Comparison of ENCODE assay signal across 8 cellular contexts in genomic region chr10:43202224-43202656, GRCh38.
A peak's percentile ranks its signal among the peaks of the same experiment; 100 is the strongest.
DNase-seq lines count a peak whose midpoint lies in the region; ATAC-seq, FAIRE-seq and TF ChIP-seq lines count a peak whose summit lies in the region.

No MANE protein-coding gene starts in this region.

- DNase-seq in GM13977 (ENCODE audit: low spot score) (peak; percentile 79), PC-9 (peak in 1 of 2 experiments; percentile 61), K562 (ENCODE audit: extremely low read depth in 1 of 4, low spot score in 3 of 4) (peak; percentile 80 to 91 (median 82)), kidney tubule cell (ENCODE audit: low spot score) (peak; percentile 33), NCI-H1694 (lab: John Stamatoyannopoulos, UW) (no peak), SK-N-DZ (ENCODE audit: low spot score) (no peak)
- peak; percentile 57 for DNase-seq in stimulated activated CD4-positive, alpha-beta T cell treated with anti-CD3 and anti-CD28 coated beads, Interleukin-4, amount 100 ng/mL, for 1 hour

- peaks cover 6% of the 10 kb centered on the region; the same call in 1 of the 2 replicates for H3K4me1 ChIP-seq in PC-9 (replicated peaks; ENCODE audit: insufficient read depth)
- peaks cover 10 to 63% of the 10 kb centered on the region in 2 experiments; a peak in 3 of 5 replicates for H3K4me1 ChIP-seq in K562 (replicated peaks in 1 of 2; ENCODE audit: control insufficient read depth in 2 of 2, insufficient read depth in 2 of 2, low read length in 2 of 2)

- peak overlapping the region; percentile 41; the same call in 1 of the 2 replicates for H2AFZ ChIP-seq in PC-9
- peak overlapping the region; percentile 79 for H2AFZ ChIP-seq in K562 (ENCODE audit: low read depth, low read length)

- no peak for TF ChIP-seq POLR2A in K562 (conservative IDR thresholded peaks at IDR 0.05)

- H3K4me3 ChIP-seq in PC-9 (peak overlapping the region; percentile 57; the same call in 1 of the 2 replicates), K562 (peak overlapping the region; percentile 87)

- intact Hi-C loops in PC-9 (cut with micrococcal nuclease; ENCODE audit: unreplicated experiment) (loop anchor here (5.0 to 10.0 kb wide), 3 partner anchors 97 to 337 kb away; no protein-coding TSS in a partner anchor), K562 (cut with micrococcal nuclease) (loop anchor here (5.0 kb wide), 1 partner anchor 65 kb away; the partner anchor contains the start of gene CSGALNACT2)

- H3K27ac ChIP-seq in PC-9 (no peak overlapping the region), K562 (ENCODE audit: extremely low read depth, low read depth, low read length) (peak overlapping the region; percentile 54)

- peak overlapping the region; percentile 15 to 90; a peak in 3 of 4 replicates for H3K9ac ChIP-seq in K562 (ENCODE audit: insufficient read depth in 1 of 2, low read depth in 2 of 2, low read length in 2 of 2)

- no peaks in the 10 kb centered on the region for H3K9me2 ChIP-seq in PC-9 (ENCODE audit: insufficient read depth)

- H3K9me1 ChIP-seq in K562 (ENCODE audit: control insufficient read depth, insufficient read depth, low read length), result no peaks in the 10 kb centered on the region

- under 1% methylated on average over 18 of the region's 29 CpGs for WGBS in K562 (ENCODE audit: insufficient coverage, low coverage, missing lambda C conversion rate)

- ATAC-seq in HG02798 (IDR thresholded peaks at IDR 0.05; ENCODE audit: poor library complexity, unreplicated experiment) (peak; percentile 48), K562 (peak; percentile 80)

- CTCF ChIA-PET in PC-9 (lab: Charles Lee) (interaction anchor here (0.5 to 0.9 kb wide), 5 partner anchors 15 to 146 kb away, joined by 3 to 10 read pairs (median 4); no protein-coding TSS in a partner anchor), K562 (lab: Yijun Ruan, JAX; ENCODE audit: low intra/inter-chr PET ratio) (no interaction called here)

- H3K79me2 ChIP-seq in PC-9 (ENCODE audit: low read depth), result no peaks in the 10 kb centered on the region
- H3K79me2 ChIP-seq in K562 (ENCODE audit: control insufficient read depth, insufficient read depth, low read length), result peaks cover 7% of the 10 kb centered on the region; the same call in 2 of the 3 replicates

- FAIRE-seq in K562 (lab: Jason Lieb, UNC), result peak; percentile 91

- POLR2A ChIA-PET in PC-9 (lab: Charles Lee; ENCODE audit: unreplicated experiment) (no interaction called here), K562 (lab: Yijun Ruan, JAX) (interaction anchor here (0.6 to 2.0 kb wide), 12 partner anchors 9 to 1156 kb away, joined by 3 to 10 read pairs (median 4); partner anchors contain the start of genes CSGALNACT2 and ZNF487)

- H3K36me3 ChIP-seq in PC-9 (ENCODE audit: low read depth) (no peaks in the 10 kb centered on the region), K562 (ENCODE audit: control insufficient read depth, insufficient read depth, low read length) (peaks cover 43% of the 10 kb centered on the region; the same call in 2 of the 3 replicates)

- H4K20me1 ChIP-seq in PC-9 (ENCODE audit: insufficient read depth) (no peaks in the 10 kb centered on the region), K562 (replicated peaks; ENCODE audit: control insufficient read depth, insufficient read depth, low read length) (peaks cover 8% of the 10 kb centered on the region; the same call in 1 of the 2 replicates)

- H3K9me3 ChIP-seq in PC-9 (ENCODE audit: insufficient read depth, low read depth), result no peaks in the 10 kb centered on the region
- H3K9me3 ChIP-seq in K562 (replicated peaks; ENCODE audit: control insufficient read depth, insufficient read depth, low read depth, low read length), result no peaks in the 10 kb centered on the region

- TF ChIP-seq EP300 in K562 (IDR thresholded peaks at IDR 0.05; ENCODE audit: low read length), result no peak

- peak; percentile 75 for TF ChIP-seq CTCF in GM13977 (IDR thresholded peaks at IDR 0.05; ENCODE audit: extremely low read depth, insufficient read depth, missing control alignments)
- peak; percentile 70 for TF ChIP-seq CTCF in PC-9 (conservative IDR thresholded peaks at IDR 0.05)
- peak; percentile 84 to 94 (median 85) for TF ChIP-seq CTCF in K562 (IDR thresholded peaks at IDR 0.05 in 2 of 3, conservative IDR thresholded peaks at IDR 0.05 in 1 of 3; ENCODE audit: insufficient read depth in 2 of 3, low read depth in 1 of 3, low read length in 3 of 3)

- in situ Hi-C loops in GM13977 (cut with MboI; ENCODE audit: low pct_unique_long_range_greater_than_20kb, low sequenced_read_pairs, unreplicated experiment), result no loop called here
- in situ Hi-C loops in K562 (cut with MboI), result no loop called here

- BruUV-seq in PC-9 (replicated peaks; lab: Mats Ljungman, UMichigan) (no TSS peak), K562 (replicated peaks; lab: Mats Ljungman, UMichigan) (no TSS peak)

- H3F3A ChIP-seq in PC-9 (ENCODE audit: insufficient read depth, low read depth), result peaks cover 6% of the 10 kb centered on the region; the same call in 1 of the 2 replicates

- TF ChIP-seq RAD21 in K562 (CRISPR knock-in tag; conservative IDR thresholded peaks at IDR 0.05 in 1 of 2, IDR thresholded peaks at IDR 0.05 in 1 of 2), result peak in 1 of 2 experiments; percentile 52; a peak in 3 of 4 replicates

- H3K27me3 ChIP-seq in PC-9 (ENCODE audit: insufficient read depth, low read depth) (no peaks in the 10 kb centered on the region), K562 (ENCODE audit: control insufficient read depth in 2 of 2, insufficient read depth in 2 of 2, low read length in 2 of 2) (no peaks in the 10 kb centered on the region)

- peak overlapping the region; percentile 61 for H3K4me2 ChIP-seq in PC-9
- H3K4me2 ChIP-seq in K562 (ENCODE audit: insufficient read depth, low read length), result peak overlapping the region; percentile 91

TF ChIP-seq in K562, 482 proteins besides CTCF, POLR2A, EP300 and RAD21 (continues in another document):
- TF ChIP-seq MXI1 (IDR thresholded peaks at IDR 0.05; ENCODE audit: low read depth, low read length), result peak; percentile 72
- peak; percentile 63 for TF ChIP-seq SP1 (CRISPR knock-in tag; IDR thresholded peaks at IDR 0.05)
- no peak for TF ChIP-seq HDAC3 (IDR thresholded peaks at IDR 0.05; ENCODE audit: borderline replicate concordance, partially characterized antibody)
- 0 out of 2 replicates have a peak, but pooled peaks have one; percentile 13 for TF ChIP-seq E2F4 (CRISPR knock-in tag; IDR thresholded peaks at IDR 0.05; ENCODE audit: low read depth)
- no peak for TF ChIP-seq ZSCAN32 (CRISPR knock-in tag; IDR thresholded peaks at IDR 0.05)
- 0 out of 2 replicates have a peak, but pooled peaks have one; percentile 20 for TF ChIP-seq SMC3 (conservative IDR thresholded peaks at IDR 0.05; ENCODE audit: insufficient read depth, low read depth, low read length)
- TF ChIP-seq ETS1 (conservative IDR thresholded peaks at IDR 0.05; ENCODE audit: control insufficient read depth, low read depth, low read length), result peak; percentile 72; the same call in 1 of the 2 replicates
- peak; percentile 64 for TF ChIP-seq CREM (IDR thresholded peaks at IDR 0.05; ENCODE audit: low read depth)
- TF ChIP-seq GATA2 (CRISPR knock-in tag; IDR thresholded peaks at IDR 0.05), result no peak

Comparison
In these comparisons a context has a peak if more than half of its experiments do, and no peak if none do; other contexts are left out.
1. DNase-seq: peak in GM13977 (single experiment), K562 (4 of 4), kidney tubule cell (single experiment) and stimulated activated CD4-positive, alpha-beta T cell treated with anti-CD3 and anti-CD28 coated beads, Interleukin-4, amount 100 ng/mL, for 1 hour (single experiment); none in NCI-H1694 (single experiment) and SK-N-DZ (single experiment).
2. Peak in every context shown above with its lines, with median percentiles within 50 percentile points of each other: CTCF ChIP-seq.